ENCODE assay signal across 11 cellular contexts in the genomic region with DNA sequence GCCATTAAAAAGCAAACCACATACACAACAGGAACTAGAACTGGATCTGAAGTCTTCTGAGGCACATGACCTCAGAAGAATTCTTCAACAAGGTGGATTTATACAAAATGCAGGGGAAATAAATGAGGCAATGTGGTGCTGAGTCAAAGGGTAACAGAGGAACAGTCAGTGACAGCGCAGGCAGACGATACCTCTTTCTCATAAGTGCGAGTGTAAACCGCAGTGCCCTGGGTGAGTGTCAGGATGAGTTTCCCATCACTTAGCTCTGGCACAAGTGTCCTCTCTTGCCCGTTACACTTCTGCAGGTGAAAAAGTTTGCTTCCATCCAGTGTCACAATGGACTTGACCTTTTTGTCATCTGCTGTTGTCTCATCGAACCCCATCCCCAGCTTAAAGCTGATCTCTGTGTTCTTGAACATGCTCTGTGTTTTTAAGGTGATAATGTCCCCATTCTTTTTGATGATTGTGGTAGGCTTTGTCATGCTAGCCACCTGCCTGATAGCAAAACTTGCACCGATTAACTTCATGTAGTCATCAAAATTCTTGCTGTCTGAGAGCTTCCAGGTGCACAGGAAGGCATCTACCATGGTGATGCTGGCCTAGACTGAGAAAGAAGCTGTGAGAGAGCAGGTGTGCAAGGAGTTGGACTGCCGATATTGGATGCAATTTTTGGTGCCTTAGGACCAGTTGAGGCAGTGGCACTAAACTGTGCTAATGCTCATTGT.
A peak's percentile ranks its signal among the peaks of the same experiment; 100 is the strongest.
DNase-seq lines count a peak whose midpoint lies in the region; ATAC-seq and TF ChIP-seq lines count a peak whose summit lies in the region.
"Had no signal": no experiment of that assay in that cellular context is flagged by ENCODE, and none has a peak within 500 bp of the region (broad histone marks: within the 10 kb centered on the region; RNA-seq: fewer than 3 reads in every experiment).

No MANE protein-coding gene starts in this region.

- H3K36me3 ChIP-seq in BLaER1 treated with 17β-estradiol and CSF1 and Interleukin-3, amounts not matched to agents 10 nM and 100 nM, result no peaks in the 10 kb centered on the region

- no peak for DNase-seq in CD4-positive, alpha-beta T cell
- DNase-seq in activated T-cell treated with anti-CD3 and anti-CD28 coated beads, Interleukin-2, amount 50 U/mL, for 72 hours, result peak; percentile 69 to 73
- no peak for DNase-seq in NCI-H2196 treated with DMSO at 0.1 percent for 48 hours (lab: John Stamatoyannopoulos, UW; ENCODE audit: unreplicated experiment)
- DNase-seq in dedifferentiated amniotic fluid mesenchymal stem cell (ENCODE audit: extremely low spot score), result no peak
- DNase-seq: NCI-H2029 treated with DMSO at 0.1 percent for 48 hours, NCI-H526 treated with DMSO at 0.1 percent for 48 hours had no signal

- H3K4me3 ChIP-seq in BLaER1 treated with 17β-estradiol and CSF1 and Interleukin-3, amounts not matched to agents 10 nM and 100 nM, result no peak overlapping the region

- H3K4me2 ChIP-seq in BLaER1 treated with 17β-estradiol and CSF1 and Interleukin-3, amounts not matched to agents 10 nM and 100 nM, result peak overlapping the region in 7 of 11 experiments; percentile 0 to 44 (median 18); a peak in 7 of 22 replicates

- intact Hi-C loops in CD4-positive, alpha-beta T cell (cut with DNase I, micrococcal nuclease), result loop anchor here in 1 of 2 experiments (5.0 kb wide), 1 partner anchor 43 kb away; no protein-coding TSS in a partner anchor

- no peaks in the 10 kb centered on the region for H3K27me3 Mint-ChIP-seq in CD4-positive, alpha-beta T cell
- no peaks in the 10 kb centered on the region for H3K27me3 Mint-ChIP-seq in activated T-cell treated with anti-CD3 and anti-CD28 coated beads, Interleukin-2, amount 50 U/mL, for 72 hours (ENCODE audit: low read depth)

- H4K20me1 ChIP-seq in BLaER1 treated with 17β-estradiol and CSF1 and Interleukin-3, amounts not matched to agents 10 nM and 100 nM, result no peaks in the 10 kb centered on the region

- TF ChIP-seq CTCF in CD4-positive, alpha-beta T cell (IDR thresholded peaks at IDR 0.05), result no peak

- CTCF ChIA-PET in CD4-positive, alpha-beta T cell (lab: Charles Lee), result no interaction called here

- no peaks in the 10 kb centered on the region for H3K9me3 Mint-ChIP-seq in CD4-positive, alpha-beta T cell
- H3K9me3 Mint-ChIP-seq in activated T-cell treated with anti-CD3 and anti-CD28 coated beads, Interleukin-2, amount 50 U/mL, for 72 hours, result peaks cover 0 to 2% of the 10 kb centered on the region in 2 donors

- H3K9me3 ChIP-seq in BLaER1 treated with 17β-estradiol and CSF1 and Interleukin-3, amounts not matched to agents 10 nM and 100 nM (replicated peaks in 1 of 11), result peaks cover 0 to 20% (median 5%) of the 10 kb centered on the region in 11 experiments; a peak in 7 of 22 replicates
- no peaks in the 10 kb centered on the region for H3K9me3 ChIP-seq in CD4-positive, alpha-beta T cell (ENCODE audit: control insufficient read depth, low read length)

- no peak overlapping the region for H3K4me3 Mint-ChIP-seq in CD4-positive, alpha-beta T cell
- H3K4me3 Mint-ChIP-seq in activated T-cell treated with anti-CD3 and anti-CD28 coated beads, Interleukin-2, amount 50 U/mL, for 72 hours, result peak overlapping the region; percentile 18 to 62

- H3K4me1 ChIP-seq in BLaER1 treated with 17β-estradiol and CSF1 and Interleukin-3, amounts not matched to agents 10 nM and 100 nM, result peaks cover 26 to 41% (median 29%) of the 10 kb centered on the region in 10 experiments

- H3K4me1 Mint-ChIP-seq in CD4-positive, alpha-beta T cell (ENCODE audit: low read depth), result peaks cover 24% of the 10 kb centered on the region
- peaks cover 56% of the 10 kb centered on the region for H3K4me1 Mint-ChIP-seq in activated T-cell treated with anti-CD3 and anti-CD28 coated beads, Interleukin-2, amount 50 U/mL, for 72 hours (ENCODE audit: low read depth)

- no peak overlapping the region for H3K27ac Mint-ChIP-seq in CD4-positive, alpha-beta T cell
- peak overlapping the region; percentile 47 for H3K27ac Mint-ChIP-seq in activated T-cell treated with anti-CD3 and anti-CD28 coated beads, Interleukin-2, amount 50 U/mL, for 72 hours

- no peaks in the 10 kb centered on the region for H3K27me3 ChIP-seq in BLaER1 treated with 17β-estradiol and CSF1 and Interleukin-3, amounts not matched to agents 10 nM and 100 nM
- H3K27me3 ChIP-seq in CD4-positive, alpha-beta T cell (ENCODE audit: control insufficient read depth, insufficient read depth, low read length), result no peaks in the 10 kb centered on the region

- POLR2A ChIA-PET in CD4-positive, alpha-beta T cell (lab: Charles Lee), result interaction anchor here (1.0 to 2.6 kb wide), 2 partner anchors 14 to 24 kb away, joined by 4 to 7 read pairs; no protein-coding TSS in a partner anchor

- no peak overlapping the region for H3K27ac ChIP-seq in BLaER1 treated with 17β-estradiol and CSF1 and Interleukin-3, amounts not matched to agents 10 nM and 100 nM
- no peak overlapping the region for H3K27ac ChIP-seq in CD4-positive, alpha-beta T cell (ENCODE audit: low read depth, low read length)

- H3K9ac ChIP-seq in BLaER1 treated with 17β-estradiol and CSF1 and Interleukin-3, amounts not matched to agents 10 nM and 100 nM, result no peak overlapping the region

- H3K36me3 Mint-ChIP-seq in CD4-positive, alpha-beta T cell (ENCODE audit: low read depth), result no peaks in the 10 kb centered on the region
- H3K36me3 Mint-ChIP-seq in activated T-cell treated with anti-CD3 and anti-CD28 coated beads, Interleukin-2, amount 50 U/mL, for 72 hours (ENCODE audit: insufficient read depth in 2 of 2), result peaks cover 3% of the 10 kb centered on the region in 2 donors

- ATAC-seq in CD4-positive, alpha-beta T cell (ENCODE audit: poor library complexity), result peak; percentile 26
- peak; percentile 56 for ATAC-seq in HG03108 (IDR thresholded peaks at IDR 0.05; ENCODE audit: unreplicated experiment)
- ATAC-seq in activated T-cell treated with anti-CD3 and anti-CD28 coated beads, Interleukin-2, amount 50 U/mL, for 72 hours (replicated peaks in 1 of 2), result peak; percentile 85 to 92
- no peak for ATAC-seq in HG03342 (IDR thresholded peaks at IDR 0.05; ENCODE audit: unreplicated experiment)
- ATAC-seq: Panc1, sciatic nerve had no signal

Comparison
In these comparisons a context has a peak if more than half of its experiments do, and no peak if none do; other contexts are left out.
1. DNase-seq: peak in activated T-cell treated with anti-CD3 and anti-CD28 coated beads, Interleukin-2, amount 50 U/mL, for 72 hours (2 of 2); none in CD4-positive, alpha-beta T cell (0 of 10), NCI-H2196 treated with DMSO at 0.1 percent for 48 hours (single experiment) and dedifferentiated amniotic fluid mesenchymal stem cell (single experiment).